1 cellular context compared by ENCODE assay signal in genomic region chr5:132209131-132209530, GRCh38.
TF ChIP-seq lines count a peak whose summit lies in the region.

No MANE protein-coding gene starts in this region.

TF ChIP-seq in IMR-90, 13 proteins besides CTCF, POLR2A, EP300 and RAD21 (continued from another document):
- no peak for TF ChIP-seq USF2 (IDR thresholded peaks at IDR 0.05; ENCODE audit: low read depth, low read length)
- no peak for TF ChIP-seq NFE2L2 (IDR thresholded peaks at IDR 0.05; ENCODE audit: low read depth, low read length)
- no peak for TF ChIP-seq CHD1 (IDR thresholded peaks at IDR 0.05; ENCODE audit: low read depth, low read length)
- no peak for TF ChIP-seq MAFK (IDR thresholded peaks at IDR 0.05; ENCODE audit: low read depth, low read length)
- no peak for TF ChIP-seq CEBPB (IDR thresholded peaks at IDR 0.05; ENCODE audit: low read depth, low read length)
- no peak for TF ChIP-seq MAZ (IDR thresholded peaks at IDR 0.05; ENCODE audit: borderline replicate concordance, low read depth, low read length)
- no peak for TF ChIP-seq RCOR1 (IDR thresholded peaks at IDR 0.05; ENCODE audit: insufficient replicate concordance, low read length)
- TF ChIP-seq SMC3 (IDR thresholded peaks at IDR 0.05; ENCODE audit: low read depth, low read length): no peak
- TF ChIP-seq MXI1 (IDR thresholded peaks at IDR 0.05; ENCODE audit: borderline replicate concordance, low read depth, low read length): no peak
- TF ChIP-seq BHLHE40 (IDR thresholded peaks at IDR 0.05; ENCODE audit: low read depth, low read length): no peak
